Comparison of ENCODE assay signal across 1 cellular context in genomic region chr10:33661580-33662269, GRCh38.
TF ChIP-seq lines count a peak whose summit lies in the region.

No MANE protein-coding gene starts in this region.

TF ChIP-seq in HepG2, 621 proteins besides CTCF, POLR2A, EP300 and RAD21 (continued from another document and continues in another):
- no peak for TF ChIP-seq NFAT5 (CRISPR knock-in tag; IDR thresholded peaks at IDR 0.05)
- TF ChIP-seq ZNF12 (CRISPR knock-in tag; IDR thresholded peaks at IDR 0.05), result no peak
- TF ChIP-seq ONECUT2 (CRISPR knock-in tag; IDR thresholded peaks at IDR 0.05), result no peak
- no peak for TF ChIP-seq AKAP8 (CRISPR knock-in tag; IDR thresholded peaks at IDR 0.05)
- no peak for TF ChIP-seq XRCC5 (optimal IDR thresholded peaks at IDR 0.05; ENCODE audit: low read length)
- no peak for TF ChIP-seq ZNF746 (CRISPR knock-in tag; IDR thresholded peaks at IDR 0.05)
- no peak for TF ChIP-seq KDM5A (IDR thresholded peaks at IDR 0.05; ENCODE audit: borderline replicate concordance, low read length)
- TF ChIP-seq, protein P1, sequence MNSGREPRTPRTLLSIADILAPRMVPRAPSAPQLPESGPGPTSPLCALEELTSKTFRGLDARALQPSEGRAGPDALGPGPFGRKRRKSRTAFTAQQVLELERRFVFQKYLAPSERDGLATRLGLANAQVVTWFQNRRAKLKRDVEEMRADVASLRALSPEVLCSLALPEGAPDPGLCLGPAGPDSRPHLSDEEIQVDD (CRISPR knock-in tag; IDR thresholded peaks at IDR 0.05; ENCODE audit: borderline replicate concordance), result no peak
- no peak for TF ChIP-seq ZNF446 (CRISPR knock-in tag; IDR thresholded peaks at IDR 0.05)
- TF ChIP-seq NR2F2 (IDR thresholded peaks at IDR 0.05; ENCODE audit: borderline replicate concordance, low read depth), result peak; percentile 57
- no peak for TF ChIP-seq ETS1 (CRISPR knock-in tag; IDR thresholded peaks at IDR 0.05)
- no peak for TF ChIP-seq HCFC1 (IDR thresholded peaks at IDR 0.05; ENCODE audit: low read depth, low read length)
- TF ChIP-seq ZFP37 (CRISPR knock-in tag; IDR thresholded peaks at IDR 0.05; ENCODE audit: borderline replicate concordance), result no peak
- TF ChIP-seq RCOR2 (CRISPR knock-in tag; IDR thresholded peaks at IDR 0.05), result peak; percentile 45; the same call in 1 of the 2 replicates
- TF ChIP-seq ZNF282 (IDR thresholded peaks at IDR 0.05; ENCODE audit: partially characterized antibody), result no peak
- peak; percentile 59; the same call in 1 of the 2 replicates for TF ChIP-seq HNF4A (CRISPR knock-in tag; IDR thresholded peaks at IDR 0.05)
- no peak for TF ChIP-seq SOX6 (IDR thresholded peaks at IDR 0.05)
- TF ChIP-seq SOX6 (CRISPR knock-in tag; IDR thresholded peaks at IDR 0.05), result peak; percentile 97
- TF ChIP-seq, protein P2, sequence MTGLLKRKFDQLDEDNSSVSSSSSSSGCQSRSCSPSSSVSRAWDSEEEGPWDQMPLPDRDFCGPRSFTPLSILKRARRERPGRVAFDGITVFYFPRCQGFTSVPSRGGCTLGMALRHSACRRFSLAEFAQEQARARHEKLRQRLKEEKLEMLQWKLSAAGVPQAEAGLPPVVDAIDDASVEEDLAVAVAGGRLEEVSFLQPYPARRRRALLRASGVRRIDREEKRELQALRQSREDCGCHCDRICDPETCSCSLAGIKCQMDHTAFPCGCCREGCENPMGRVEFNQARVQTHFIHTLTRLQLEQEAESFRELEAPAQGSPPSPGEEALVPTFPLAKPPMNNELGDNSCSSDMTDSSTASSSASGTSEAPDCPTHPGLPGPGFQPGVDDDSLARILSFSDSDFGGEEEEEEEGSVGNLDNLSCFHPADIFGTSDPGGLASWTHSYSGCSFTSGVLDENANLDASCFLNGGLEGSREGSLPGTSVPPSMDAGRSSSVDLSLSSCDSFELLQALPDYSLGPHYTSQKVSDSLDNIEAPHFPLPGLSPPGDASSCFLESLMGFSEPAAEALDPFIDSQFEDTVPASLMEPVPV (CRISPR knock-in tag; IDR thresholded peaks at IDR 0.05), result no peak
- TF ChIP-seq, protein P3, sequence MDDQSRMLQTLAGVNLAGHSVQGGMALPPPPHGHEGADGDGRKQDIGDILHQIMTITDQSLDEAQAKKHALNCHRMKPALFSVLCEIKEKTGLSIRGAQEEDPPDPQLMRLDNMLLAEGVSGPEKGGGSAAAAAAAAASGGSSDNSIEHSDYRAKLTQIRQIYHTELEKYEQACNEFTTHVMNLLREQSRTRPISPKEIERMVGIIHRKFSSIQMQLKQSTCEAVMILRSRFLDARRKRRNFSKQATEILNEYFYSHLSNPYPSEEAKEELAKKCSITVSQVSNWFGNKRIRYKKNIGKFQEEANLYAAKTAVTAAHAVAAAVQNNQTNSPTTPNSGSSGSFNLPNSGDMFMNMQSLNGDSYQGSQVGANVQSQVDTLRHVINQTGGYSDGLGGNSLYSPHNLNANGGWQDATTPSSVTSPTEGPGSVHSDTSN (CRISPR knock-in tag; IDR thresholded peaks at IDR 0.05; ENCODE audit: borderline replicate concordance), result no peak
- no peak for TF ChIP-seq CEBPB (IDR thresholded peaks at IDR 0.05; ENCODE audit: borderline replicate concordance, low read depth, low read length)
- TF ChIP-seq ZNF569 (CRISPR knock-in tag; IDR thresholded peaks at IDR 0.05; ENCODE audit: borderline replicate concordance), result no peak
- TF ChIP-seq, protein P4, sequence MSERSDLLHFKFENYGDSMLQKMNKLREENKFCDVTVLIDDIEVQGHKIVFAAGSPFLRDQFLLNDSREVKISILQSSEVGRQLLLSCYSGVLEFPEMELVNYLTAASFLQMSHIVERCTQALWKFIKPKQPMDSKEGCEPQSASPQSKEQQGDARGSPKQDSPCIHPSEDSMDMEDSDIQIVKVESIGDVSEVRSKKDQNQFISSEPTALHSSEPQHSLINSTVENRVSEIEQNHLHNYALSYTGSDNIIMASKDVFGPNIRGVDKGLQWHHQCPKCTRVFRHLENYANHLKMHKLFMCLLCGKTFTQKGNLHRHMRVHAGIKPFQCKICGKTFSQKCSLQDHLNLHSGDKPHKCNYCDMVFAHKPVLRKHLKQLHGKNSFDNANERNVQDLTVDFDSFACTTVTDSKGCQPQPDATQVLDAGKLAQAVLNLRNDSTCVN (CRISPR knock-in tag; IDR thresholded peaks at IDR 0.05; ENCODE audit: borderline replicate concordance), result no peak
- no peak for TF ChIP-seq ZNF530 (CRISPR knock-in tag; IDR thresholded peaks at IDR 0.05; ENCODE audit: low read depth)
- TF ChIP-seq ZNF614 (CRISPR knock-in tag; IDR thresholded peaks at IDR 0.05; ENCODE audit: borderline replicate concordance), result 0 out of 2 replicates have a peak, but pooled peaks have one; percentile 15
- no peak for TF ChIP-seq ZBTB20 (CRISPR knock-in tag; IDR thresholded peaks at IDR 0.05; ENCODE audit: borderline replicate concordance, low read depth)
- no peak for TF ChIP-seq FLYWCH1 (CRISPR knock-in tag; IDR thresholded peaks at IDR 0.05)
- no peak for TF ChIP-seq TAF15 (IDR thresholded peaks at IDR 0.05; ENCODE audit: low read depth, low read length, poor library complexity, severe bottlenecking)
- TF ChIP-seq ZBTB21 (CRISPR knock-in tag; IDR thresholded peaks at IDR 0.05), result no peak
- TF ChIP-seq, protein P5, sequence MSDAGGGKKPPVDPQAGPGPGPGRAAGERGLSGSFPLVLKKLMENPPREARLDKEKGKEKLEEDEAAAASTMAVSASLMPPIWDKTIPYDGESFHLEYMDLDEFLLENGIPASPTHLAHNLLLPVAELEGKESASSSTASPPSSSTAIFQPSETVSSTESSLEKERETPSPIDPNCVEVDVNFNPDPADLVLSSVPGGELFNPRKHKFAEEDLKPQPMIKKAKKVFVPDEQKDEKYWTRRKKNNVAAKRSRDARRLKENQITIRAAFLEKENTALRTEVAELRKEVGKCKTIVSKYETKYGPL (CRISPR knock-in tag; IDR thresholded peaks at IDR 0.05), result no peak
- no peak for TF ChIP-seq ZSCAN9 (CRISPR knock-in tag; IDR thresholded peaks at IDR 0.05; ENCODE audit: borderline replicate concordance)
- no peak for TF ChIP-seq ZNF331 (CRISPR knock-in tag; IDR thresholded peaks at IDR 0.05)
- peak; percentile 18 for TF ChIP-seq TEAD3 (CRISPR knock-in tag; optimal IDR thresholded peaks at IDR 0.05; ENCODE audit: borderline replicate concordance)
- 0 out of 2 replicates have a peak, but pooled peaks have one; percentile 29 for TF ChIP-seq HHEX (CRISPR knock-in tag; IDR thresholded peaks at IDR 0.05)
- TF ChIP-seq THAP11 (CRISPR knock-in tag; IDR thresholded peaks at IDR 0.05), result 0 out of 2 replicates have a peak, but pooled peaks have one; percentile 25
- TF ChIP-seq ZNF3 (CRISPR knock-in tag; IDR thresholded peaks at IDR 0.05), result no peak
- TF ChIP-seq CBFB (CRISPR knock-in tag; IDR thresholded peaks at IDR 0.05), result no peak
- no peak for TF ChIP-seq ZNF7 (CRISPR knock-in tag; IDR thresholded peaks at IDR 0.05)
- no peak for TF ChIP-seq CENPT (CRISPR knock-in tag; IDR thresholded peaks at IDR 0.05; ENCODE audit: low read depth)
- TF ChIP-seq SATB2 (CRISPR knock-in tag; IDR thresholded peaks at IDR 0.05), result no peak
- no peak for TF ChIP-seq ZNF660 (CRISPR knock-in tag; IDR thresholded peaks at IDR 0.05; ENCODE audit: borderline replicate concordance, low read depth)
- no peak for TF ChIP-seq ZNF775 (CRISPR knock-in tag; IDR thresholded peaks at IDR 0.05; ENCODE audit: borderline replicate concordance)
- TF ChIP-seq ZMYM3 (CRISPR knock-in tag; IDR thresholded peaks at IDR 0.05), result no peak
- TF ChIP-seq HNRNPLL (IDR thresholded peaks at IDR 0.05; ENCODE audit: low read depth, low read length, poor library complexity, severe bottlenecking), result no peak
- no peak for TF ChIP-seq ZNF891 (CRISPR knock-in tag; IDR thresholded peaks at IDR 0.05)
- TF ChIP-seq, protein P6, sequence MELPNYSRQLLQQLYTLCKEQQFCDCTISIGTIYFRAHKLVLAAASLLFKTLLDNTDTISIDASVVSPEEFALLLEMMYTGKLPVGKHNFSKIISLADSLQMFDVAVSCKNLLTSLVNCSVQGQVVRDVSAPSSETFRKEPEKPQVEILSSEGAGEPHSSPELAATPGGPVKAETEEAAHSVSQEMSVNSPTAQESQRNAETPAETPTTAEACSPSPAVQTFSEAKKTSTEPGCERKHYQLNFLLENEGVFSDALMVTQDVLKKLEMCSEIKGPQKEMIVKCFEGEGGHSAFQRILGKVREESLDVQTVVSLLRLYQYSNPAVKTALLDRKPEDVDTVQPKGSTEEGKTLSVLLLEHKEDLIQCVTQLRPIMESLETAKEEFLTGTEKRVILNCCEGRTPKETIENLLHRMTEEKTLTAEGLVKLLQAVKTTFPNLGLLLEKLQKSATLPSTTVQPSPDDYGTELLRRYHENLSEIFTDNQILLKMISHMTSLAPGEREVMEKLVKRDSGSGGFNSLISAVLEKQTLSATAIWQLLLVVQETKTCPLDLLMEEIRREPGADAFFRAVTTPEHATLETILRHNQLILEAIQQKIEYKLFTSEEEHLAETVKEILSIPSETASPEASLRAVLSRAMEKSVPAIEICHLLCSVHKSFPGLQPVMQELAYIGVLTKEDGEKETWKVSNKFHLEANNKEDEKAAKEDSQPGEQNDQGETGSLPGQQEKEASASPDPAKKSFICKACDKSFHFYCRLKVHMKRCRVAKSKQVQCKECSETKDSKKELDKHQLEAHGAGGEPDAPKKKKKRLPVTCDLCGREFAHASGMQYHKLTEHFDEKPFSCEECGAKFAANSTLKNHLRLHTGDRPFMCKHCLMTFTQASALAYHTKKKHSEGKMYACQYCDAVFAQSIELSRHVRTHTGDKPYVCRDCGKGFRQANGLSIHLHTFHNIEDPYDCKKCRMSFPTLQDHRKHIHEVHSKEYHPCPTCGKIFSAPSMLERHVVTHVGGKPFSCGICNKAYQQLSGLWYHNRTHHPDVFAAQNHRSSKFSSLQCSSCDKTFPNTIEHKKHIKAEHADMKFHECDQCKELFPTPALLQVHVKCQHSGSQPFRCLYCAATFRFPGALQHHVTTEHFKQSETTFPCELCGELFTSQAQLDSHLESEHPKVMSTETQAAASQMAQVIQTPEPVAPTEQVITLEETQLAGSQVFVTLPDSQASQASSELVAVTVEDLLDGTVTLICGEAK (IDR thresholded peaks at IDR 0.05), result no peak
- TF ChIP-seq, protein P6 (CRISPR knock-in tag; IDR thresholded peaks at IDR 0.05), result no peak
